ENCODE assay signal across 17 cellular contexts in genomic region chr1:55052221-55053142, GRCh38. TPM values are rescaled to one million over a fixed set of nuclear protein-coding genes. Genes with fewer than 3 reads are reported as not detected.
"Had no signal": no experiment of that assay in that cellular context is flagged by ENCODE, and none has a peak within 500 bp of the region (broad histone marks: within the 10 kb centered on the region; RNA-seq: fewer than 3 reads in every experiment).

No MANE protein-coding gene starts in this region.

- H3K36me3 ChIP-seq: gastroesophageal sphincter, pancreas, thyroid gland had no signal

- H3K9me3 ChIP-seq: gastroesophageal sphincter, pancreas, SK-N-SH, thyroid gland had no signal

- H3K4me2 ChIP-seq: SK-N-SH, smooth muscle cell had no signal

- H3K4me3 ChIP-seq: gastroesophageal sphincter, pancreas, smooth muscle cell, thyroid gland had no signal

- H3K4me1 ChIP-seq: gastroesophageal sphincter, pancreas, thyroid gland had no signal

- H3K27me3 ChIP-seq: gastroesophageal sphincter, pancreas, thyroid gland had no signal

- ATAC-seq: activated CD8-positive, alpha-beta T cell treated with anti-CD3 and anti-CD28 coated beads, Interleukin-2, amount 10 ng/mL, durations not matched to agents 7 days and 5 days; natural killer cell treated with Interleukin-12 subunit alpha and Interleukin-12 subunit beta and Interleukin-15 and Interleukin-18, amount 100 ng/mL, for 72 hours had no signal

- H3K27ac ChIP-seq: gastroesophageal sphincter, pancreas, thyroid gland had no signal

- H3K9ac ChIP-seq: SK-N-SH had no signal

- DNase-seq: activated CD4-positive, alpha-beta T cell treated with anti-CD3 and anti-CD28 coated beads for 48 hours; activated CD8-positive, alpha-beta memory T cell treated with anti-CD3 and anti-CD28 coated beads, Interleukin-2, amount 50 U/mL, for 48 hours; activated CD8-positive, alpha-beta T cell treated with anti-CD3 and anti-CD28 coated beads, Interleukin-2, amount 10 ng/mL, durations not matched to agents 7 days and 5 days; activated naive CD4-positive, alpha-beta T cell treated with anti-CD3 and anti-CD28 coated beads for 36 hours; cortex of kidney; effector CD8-positive, alpha-beta T cell; hippocampal formation; mammary epithelial cell; pancreas; SK-N-SH; thyroid gland had no signal

RNA-seq across cellular contexts. Expression of gene PCSK9, which starts 13.1 kb away (rescaled TPM):
- total RNA-seq: activated CD8-positive, alpha-beta T cell treated with anti-CD3 and anti-CD28 coated beads, Interleukin-2, amount 10 ng/mL, durations not matched to agents 7 days and 5 days; activated naive CD4-positive, alpha-beta T cell treated with anti-CD3 and anti-CD28 coated beads for 36 hours; natural killer cell treated with Interleukin-12 subunit alpha and Interleukin-12 subunit beta and Interleukin-15 and Interleukin-18, amount 100 ng/mL, for 72 hours; T-helper 1 cell treated with Interleukin-12 subunit alpha and Interleukin-12 subunit beta and Interleukin-4 antibody, amounts not matched to agents 30 ng/mL and 1 ng/mL, for 36 hours; thyroid gland had no signal

RNA-seq across cellular contexts. Expression of gene BSND, which starts 53.7 kb away (rescaled TPM):
- total RNA-seq: activated naive CD4-positive, alpha-beta T cell treated with anti-CD3 and anti-CD28 coated beads for 36 hours; gastroesophageal sphincter; kidney epithelial cell; mammary epithelial cell; mucosa of gallbladder; natural killer cell treated with Interleukin-12 subunit alpha and Interleukin-12 subunit beta and Interleukin-15 and Interleukin-18, amount 100 ng/mL, for 72 hours; pancreas; smooth muscle cell; T-helper 1 cell treated with Interleukin-12 subunit alpha and Interleukin-12 subunit beta and Interleukin-4 antibody, amounts not matched to agents 30 ng/mL and 1 ng/mL, for 36 hours; thyroid gland had no signal
- polyA plus RNA-seq: mammary epithelial cell, SK-N-SH, smooth muscle cell had no signal
